ENCODE assay signal across 12 cellular contexts in genomic region chr5:151048526-151048925, GRCh38. TPM values are rescaled to one million over a fixed set of nuclear protein-coding genes. Genes with fewer than 3 reads are reported as not detected.
DNase-seq lines count a peak whose midpoint lies in the region; ATAC-seq, FAIRE-seq and TF ChIP-seq lines count a peak whose summit lies in the region.
"Had no signal": no experiment of that assay in that cellular context is flagged by ENCODE, and none has a peak within 500 bp of the region (broad histone marks: within the 10 kb centered on the region; RNA-seq: fewer than 3 reads in every experiment).

No MANE protein-coding gene starts in this region.

- H3K9me3 ChIP-seq in A549 (no peaks in the 10 kb centered on the region), WERI-Rb-1 (ENCODE audit: severe bottlenecking) (no peaks in the 10 kb centered on the region), gastroesophageal sphincter (no peaks in the 10 kb centered on the region)
- H3K9me3 ChIP-seq: BLaER1 treated with 17β-estradiol and CSF1 and Interleukin-3, amounts not matched to agents 10 nM and 100 nM; left lung had no signal

- DNase-seq in A549 (ENCODE audit: low read depth in 1 of 2, low spot score in 1 of 2) (peak in 1 of 2 experiments; percentile 43), WERI-Rb-1 (no peak), NCI-H1417 treated with DMSO at 0.1 percent for 48 hours (lab: John Stamatoyannopoulos, UW) (no peak), GM10266 (ENCODE audit: extremely low spot score) (no peak)
- no peak for DNase-seq in activated CD8-positive, alpha-beta memory T cell treated with anti-CD3 and anti-CD28 coated beads, Interleukin-2, amount 10 ng/mL, durations not matched to agents 7 days and 5 days
- DNase-seq: activated CD4-positive, alpha-beta T cell treated with anti-CD3 and anti-CD28 coated beads for 1 hour; left lung; PC-9 had no signal

- peak; percentile 42 to 50 for TF ChIP-seq RAD21 in A549 (conservative IDR thresholded peaks at IDR 0.05 in 1 of 2, IDR thresholded peaks at IDR 0.05 in 1 of 2)

- H3K27ac Mint-ChIP-seq in activated CD8-positive, alpha-beta memory T cell treated with anti-CD3 and anti-CD28 coated beads, Interleukin-2, amount 10 ng/mL, durations not matched to agents 7 days and 5 days, result no peak overlapping the region

- H3K4me3 ChIP-seq in A549 (no peak overlapping the region), GM12875 (ENCODE audit: low read depth, low read length) (no peak overlapping the region), WERI-Rb-1 (ENCODE audit: low read depth, low read length) (no peak overlapping the region), gastroesophageal sphincter (no peak overlapping the region)
- H3K4me3 ChIP-seq: BLaER1 treated with 17β-estradiol and CSF1 and Interleukin-3, amounts not matched to agents 10 nM and 100 nM; left lung; PC-9 had no signal

- CTCF ChIA-PET in A549 (lab: Yijun Ruan, JAX), result interaction anchor here (0.7 to 13.9 kb wide), 29 partner anchors 10 to 399 kb away, joined by 3 to 704 read pairs (median 4); partner anchors contain the start of genes ANXA6, GM2A, SLC36A1 and TNIP1
- CTCF ChIA-PET in activated CD8-positive, alpha-beta memory T cell treated with anti-CD3 and anti-CD28 coated beads, Interleukin-2, amount 10 ng/mL, durations not matched to agents 7 days and 5 days (lab: Charles Lee), result interaction anchor here (0.8 to 7.3 kb wide), 24 partner anchors 10 to 488 kb away, joined by 3 to 182 read pairs (median 4); partner anchors contain the start of genes ANXA6 and TNIP1

- H3K36me3 ChIP-seq in WERI-Rb-1 (peaks cover 34% of the 10 kb centered on the region), gastroesophageal sphincter (peaks cover 0 to 85% of the 10 kb centered on the region in 2 donors)

- no peaks in the 10 kb centered on the region for H3K9me3 Mint-ChIP-seq in activated CD8-positive, alpha-beta memory T cell treated with anti-CD3 and anti-CD28 coated beads, Interleukin-2, amount 10 ng/mL, durations not matched to agents 7 days and 5 days (ENCODE audit: low read depth)

- TF ChIP-seq POLR2A in A549 (IDR thresholded peaks at IDR 0.05; ENCODE audit: low read length), result no peak
- no peak for TF ChIP-seq POLR2A in gastroesophageal sphincter (IDR thresholded peaks at IDR 0.05)

- H3K4me3 Mint-ChIP-seq in activated CD8-positive, alpha-beta memory T cell treated with anti-CD3 and anti-CD28 coated beads, Interleukin-2, amount 10 ng/mL, durations not matched to agents 7 days and 5 days, result no peak overlapping the region

- H3K27ac ChIP-seq in A549 (no peak overlapping the region), WERI-Rb-1 (no peak overlapping the region), gastroesophageal sphincter (peak overlapping the region in 2 of 4 donors; percentile 1 to 4)
- H3K27ac ChIP-seq: BLaER1 treated with 17β-estradiol and CSF1 and Interleukin-3, amounts not matched to agents 10 nM and 100 nM; PC-9 had no signal

- ATAC-seq in A549, result peak; percentile 44 to 53; a peak in 4 of 6 replicates
- ATAC-seq in gastroesophageal sphincter, result no peak
- ATAC-seq in HG03565 (IDR thresholded peaks at IDR 0.05; ENCODE audit: unreplicated experiment), result no peak
- ATAC-seq in activated CD8-positive, alpha-beta memory T cell treated with anti-CD3 and anti-CD28 coated beads, Interleukin-2, amount 10 ng/mL, durations not matched to agents 7 days and 5 days, result no peak

- no peak overlapping the region for H3K4me2 ChIP-seq in A549
- H3K4me2 ChIP-seq: BLaER1 treated with 17β-estradiol and CSF1 and Interleukin-3, amounts not matched to agents 10 nM and 100 nM; PC-9 had no signal

- WGBS in A549 (ENCODE audit: missing lambda C conversion rate), result 63% methylated on average over 7 of the region's 7 CpGs
- WGBS in gastroesophageal sphincter (ENCODE audit: low coverage in 1 of 2), 2 donors, result 60% methylated on average over 7 of the region's 7 CpGs; no CpG with 5 or more reads in 1 of the 2 donors

- H3K4me1 ChIP-seq in A549 (peaks cover 12% of the 10 kb centered on the region), gastroesophageal sphincter (peaks cover 0 to 44% (median 9%) of the 10 kb centered on the region in 3 donors)

- no peaks in the 10 kb centered on the region for H3K27me3 ChIP-seq in WERI-Rb-1 (ENCODE audit: insufficient read depth, low read depth, severe bottlenecking)
- H3K27me3 ChIP-seq in gastroesophageal sphincter, result no peaks in the 10 kb centered on the region
- H3K27me3 ChIP-seq: BLaER1 treated with 17β-estradiol and CSF1 and Interleukin-3, amounts not matched to agents 10 nM and 100 nM; left lung had no signal

- TF ChIP-seq EP300 in A549 (IDR thresholded peaks at IDR 0.05), result no peak
- TF ChIP-seq EP300 in gastroesophageal sphincter (IDR thresholded peaks at IDR 0.05), result no peak

- POLR2A ChIA-PET in A549 (lab: Yijun Ruan, JAX), result interaction anchor here (1.1 kb wide), 1 partner anchor 204 kb away, joined by 7 read pairs; no protein-coding TSS in a partner anchor

- H3K4me1 Mint-ChIP-seq in activated CD8-positive, alpha-beta memory T cell treated with anti-CD3 and anti-CD28 coated beads, Interleukin-2, amount 10 ng/mL, durations not matched to agents 7 days and 5 days, result peaks cover 14% of the 10 kb centered on the region

- peaks cover 32% of the 10 kb centered on the region for H3K36me3 Mint-ChIP-seq in activated CD8-positive, alpha-beta memory T cell treated with anti-CD3 and anti-CD28 coated beads, Interleukin-2, amount 10 ng/mL, durations not matched to agents 7 days and 5 days

- no peak for FAIRE-seq in A549 (lab: Jason Lieb, UNC)

- TF ChIP-seq CTCF in A549 (IDR thresholded peaks at IDR 0.05), result peak; percentile 41; the same call in 2 of the 3 replicates
- TF ChIP-seq CTCF in GM12875 (IDR thresholded peaks at IDR 0.05; ENCODE audit: borderline replicate concordance, insufficient read depth, low read depth, low read length), result 0 out of 2 replicates have a peak, but pooled peaks have one; percentile 11
- peak; percentile 34; the same call in 1 of the 2 replicates for TF ChIP-seq CTCF in WERI-Rb-1 (IDR thresholded peaks at IDR 0.05; ENCODE audit: low read depth, low read length)
- peak in 3 of 4 experiments; percentile 25 to 42 (median 40) for TF ChIP-seq CTCF in gastroesophageal sphincter (IDR thresholded peaks at IDR 0.05)
- TF ChIP-seq CTCF in GM10266 (IDR thresholded peaks at IDR 0.05; ENCODE audit: control insufficient read depth, insufficient read depth, low read depth, missing control alignments), result no peak

- H3K27me3 Mint-ChIP-seq in activated CD8-positive, alpha-beta memory T cell treated with anti-CD3 and anti-CD28 coated beads, Interleukin-2, amount 10 ng/mL, durations not matched to agents 7 days and 5 days, result no peaks in the 10 kb centered on the region

TF ChIP-seq in A549, 52 proteins besides CTCF, POLR2A, EP300 and RAD21:
- TF ChIP-seq, protein P1, sequence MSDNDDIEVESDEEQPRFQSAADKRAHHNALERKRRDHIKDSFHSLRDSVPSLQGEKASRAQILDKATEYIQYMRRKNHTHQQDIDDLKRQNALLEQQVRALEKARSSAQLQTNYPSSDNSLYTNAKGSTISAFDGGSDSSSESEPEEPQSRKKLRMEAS (IDR thresholded peaks at IDR 0.05), result no peak
- TF ChIP-seq SMC3 (IDR thresholded peaks at IDR 0.05) (peak; percentile 52; the same call in 2 of the 3 replicates), NFE2L2 (conservative IDR thresholded peaks at IDR 0.05; ENCODE audit: low read length) (no peak), TP53 (CRISPR knock-in tag; IDR thresholded peaks at IDR 0.05) (no peak), MAZ (IDR thresholded peaks at IDR 0.05; ENCODE audit: borderline replicate concordance, low read depth, low read length) (no peak), USF2 (IDR thresholded peaks at IDR 0.05) (no peak)

RNA-seq across cellular contexts. Expression of gene GPX3, which starts 28.1 kb away (rescaled TPM):
- polyA plus RNA-seq in A549 (2011; rRNA removed) (26.4 and 34.8 TPM in 2 replicates), A549 (2017; fragmentation: RNase III; extraction: RNeasy Plus Mini Kit Qiagen cat#74134 plus additional on column Dnase treatment) (13.6 to 16.8 TPM (median 16.2 TPM) in 3 replicates)
- polyA plus RNA-seq in A549 (2012; cell fraction: cytosol; rRNA removed), result 22.2 and 24.6 TPM in 2 replicates
- polyA plus RNA-seq in A549 (2012; cell fraction: nucleus; rRNA removed), result 9.0 and 10.4 TPM in 2 replicates
- 29.1 and 40.9 TPM in 2 replicates for polyA minus RNA-seq in A549 (2011; rRNA and poly(A)+ RNA removed)
- total RNA-seq in gastroesophageal sphincter, result 1,000 to 10,000 TPM in 3 of 4 donors, 100 to 1,000 TPM in 1; 690 to 3,141 (median 1,517) TPM
- total RNA-seq in activated CD8-positive, alpha-beta memory T cell treated with anti-CD3 and anti-CD28 coated beads, Interleukin-2, amount 10 ng/mL, durations not matched to agents 7 days and 5 days, result not detected

RNA-seq across cellular contexts. Expression of gene TNIP1, which starts 32.3 kb away (rescaled TPM):
- polyA plus RNA-seq in A549 (2011; rRNA removed) (43.4 and 48.4 TPM in 2 replicates), A549 (2017; fragmentation: RNase III; extraction: RNeasy Plus Mini Kit Qiagen cat#74134 plus additional on column Dnase treatment) (53.4 to 68.2 TPM (median 55.8 TPM) in 3 replicates)
- 52.4 and 56.8 TPM in 2 replicates for polyA plus RNA-seq in A549 (2012; cell fraction: cytosol; rRNA removed)
- 55.4 and 64.7 TPM in 2 replicates for polyA plus RNA-seq in A549 (2012; cell fraction: nucleus; rRNA removed)
- 77.5 and 77.6 TPM in 2 replicates for polyA minus RNA-seq in A549 (2011; rRNA and poly(A)+ RNA removed)
- 100 to 1,000 TPM in 2 of 4 donors, 10 to 100 TPM in 2; 74.2 to 142 (median 97.9) TPM for total RNA-seq in gastroesophageal sphincter
- total RNA-seq in activated CD8-positive, alpha-beta memory T cell treated with anti-CD3 and anti-CD28 coated beads, Interleukin-2, amount 10 ng/mL, durations not matched to agents 7 days and 5 days, result 100 to 1,000 TPM; 136 to 201 TPM

Comparison
In these comparisons a context has a peak if more than half of its experiments do, and no peak if none do; other contexts are left out.
1. ATAC-seq: peak in A549 (2 of 2); none in gastroesophageal sphincter (single experiment), HG03565 (single experiment) and activated CD8-positive, alpha-beta memory T cell treated with anti-CD3 and anti-CD28 coated beads, Interleukin-2, amount 10 ng/mL, durations not matched to agents 7 days and 5 days (single experiment).
2. RNA of gene GPX3, which starts 28.1 kb away (total RNA-seq): 690 to 3,141 TPM in gastroesophageal sphincter; not detected in activated CD8-positive, alpha-beta memory T cell treated with anti-CD3 and anti-CD28 coated beads, Interleukin-2, amount 10 ng/mL, durations not matched to agents 7 days and 5 days; every median in the first group is over 100 times any median in the second.